Comparison of ENCODE assay signal across 1 cellular context in the genomic region with DNA sequence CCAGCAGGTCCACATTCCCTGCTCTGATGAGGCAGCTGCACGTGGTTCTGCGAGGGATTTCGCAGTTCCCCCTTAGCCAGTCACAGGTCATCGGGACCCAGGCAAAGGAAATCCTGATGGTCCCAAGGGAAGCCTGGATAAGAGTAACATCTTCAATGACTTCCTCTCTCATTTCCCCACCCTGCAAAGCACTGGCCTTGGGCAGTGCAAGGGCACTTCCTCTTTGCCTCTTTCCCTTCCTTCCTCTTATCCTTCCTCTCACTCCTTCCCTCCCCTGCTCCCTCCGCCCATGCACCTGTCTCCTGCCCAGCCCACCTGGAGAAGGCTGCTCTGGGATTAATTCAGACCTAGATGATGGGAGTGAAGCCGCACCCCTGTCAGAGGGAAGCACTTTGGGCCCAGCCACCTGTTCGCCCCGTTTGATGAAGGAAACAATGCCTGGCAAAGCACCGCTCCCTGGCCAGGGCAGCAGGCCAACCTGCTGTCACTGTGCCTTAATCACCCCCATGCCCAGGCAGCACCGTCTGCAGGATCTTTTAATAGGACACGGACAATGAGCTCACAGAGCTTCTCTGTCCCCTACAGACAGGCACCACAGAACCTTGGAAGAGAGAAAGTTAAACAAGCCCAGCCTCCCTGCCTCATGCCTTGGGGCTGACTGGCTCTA.
TF ChIP-seq lines count a peak whose summit lies in the region.

No MANE protein-coding gene starts in this region.

TF ChIP-seq in GM12878, 131 proteins besides CTCF, POLR2A, EP300 and RAD21 (continued from another document):
- TF ChIP-seq, protein P1, sequence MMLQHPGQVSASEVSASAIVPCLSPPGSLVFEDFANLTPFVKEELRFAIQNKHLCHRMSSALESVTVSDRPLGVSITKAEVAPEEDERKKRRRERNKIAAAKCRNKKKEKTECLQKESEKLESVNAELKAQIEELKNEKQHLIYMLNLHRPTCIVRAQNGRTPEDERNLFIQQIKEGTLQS (IDR thresholded peaks at IDR 0.05; ENCODE audit: borderline replicate concordance, extremely low read depth, low read depth, low read length): no peak
- TF ChIP-seq HDGF (IDR thresholded peaks at IDR 0.05) (no peak), SPI1 (IDR thresholded peaks at IDR 0.05; ENCODE audit: borderline replicate concordance, insufficient read depth, low read depth, low read length) (0 out of 2 replicates have a peak, but pooled peaks have one; percentile 10)
TF ChIP-seq in GM12878: peak in this region for 1.
